ENCODE assay signal across 8 cellular contexts in the genomic region with DNA sequence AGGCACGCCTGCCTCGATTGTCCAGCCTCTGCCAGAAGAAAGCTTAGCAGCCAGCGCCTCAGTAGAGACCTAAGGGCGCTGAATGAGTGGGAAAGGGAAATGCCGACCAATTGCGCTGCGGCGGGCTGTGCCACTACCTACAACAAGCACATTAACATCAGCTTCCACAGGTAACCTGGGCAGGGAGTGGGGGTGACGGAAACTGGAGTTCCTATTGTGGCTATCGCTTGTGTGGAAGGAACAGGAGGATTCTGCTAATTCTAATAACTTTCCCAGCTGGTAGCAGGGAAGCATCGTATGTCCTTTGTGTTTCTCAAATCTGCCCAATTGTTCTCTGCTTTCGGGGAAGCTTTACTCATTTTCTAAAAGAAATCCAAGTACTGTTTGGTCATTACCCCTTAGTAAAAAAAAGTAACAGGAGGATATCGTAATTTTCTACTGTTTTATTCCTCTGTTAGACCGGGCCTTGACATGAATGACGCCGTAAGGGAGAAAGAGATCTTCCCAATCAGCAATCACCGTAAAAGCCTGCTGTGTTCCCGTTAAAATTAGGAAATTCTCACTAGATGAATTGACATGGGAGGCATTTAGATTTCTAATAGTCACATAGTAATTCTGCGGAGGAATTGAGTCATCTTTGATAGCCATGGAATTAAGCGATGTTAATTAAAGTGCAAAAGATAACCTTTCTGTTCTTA. TPM values are rescaled to one million over a fixed set of nuclear protein-coding genes. Genes with fewer than 3 reads are reported as not detected.
A peak's percentile ranks its signal among the peaks of the same experiment; 100 is the strongest.
DNase-seq lines count a peak whose midpoint lies in the region; ATAC-seq lines count a peak whose summit lies in the region.

No MANE protein-coding gene starts in this region.

- H3K9ac ChIP-seq in mesendoderm (ENCODE audit: low read length): peak overlapping the region; percentile 93

- no peak overlapping the region for H2BK120ac ChIP-seq in mesendoderm (ENCODE audit: low read depth, low read length)

- H3K27me3 Mint-ChIP-seq in central memory CD8-positive, alpha-beta T cell: no peaks in the 10 kb centered on the region

- peak overlapping the region; percentile 89 for H3K4me3 ChIP-seq in MG63
- H3K4me3 ChIP-seq in mesendoderm (ENCODE audit: low read length): peak overlapping the region; percentile 86

- peaks cover 31% of the 10 kb centered on the region for H3K36me3 Mint-ChIP-seq in central memory CD8-positive, alpha-beta T cell (ENCODE audit: insufficient read depth)

- H3K18ac ChIP-seq in mesendoderm (ENCODE audit: low read length): peak overlapping the region; percentile 65

- H3K79me2 ChIP-seq in mesendoderm (ENCODE audit: control insufficient read depth, insufficient read depth, low read length): peaks cover 25% of the 10 kb centered on the region

- peak; percentile 39 for DNase-seq in ELR (ENCODE audit: low read depth)
- no peak for DNase-seq in MG63
- DNase-seq in central memory CD8-positive, alpha-beta T cell (ENCODE audit: low spot score in 2 of 2): no peak
- no peak for DNase-seq in mesendoderm
- DNase-seq in mucosa of gallbladder (ENCODE audit: low spot score): no peak
- no peak for DNase-seq in effector CD8-positive, alpha-beta T cell (lab: John Stamatoyannopoulos, UW)

- H3K36me3 ChIP-seq in MG63 (peaks cover 25% of the 10 kb centered on the region), mesendoderm (ENCODE audit: control insufficient read depth, insufficient read depth, low read length) (no peaks in the 10 kb centered on the region)

- H3K4ac ChIP-seq in mesendoderm (ENCODE audit: low read depth, low read length): peak overlapping the region; percentile 22

- peak overlapping the region; percentile 99 for H3K56ac ChIP-seq in mesendoderm (ENCODE audit: low read length)

- peaks cover 43% of the 10 kb centered on the region for H3K4me1 Mint-ChIP-seq in central memory CD8-positive, alpha-beta T cell

- H3K4me1 ChIP-seq in mesendoderm (ENCODE audit: control insufficient read depth, low read depth, low read length): peaks cover 2% of the 10 kb centered on the region

- H4K8ac ChIP-seq in mesendoderm (ENCODE audit: low read depth, low read length): no peak overlapping the region

- peaks cover 2% of the 10 kb centered on the region for H3K79me1 ChIP-seq in mesendoderm (ENCODE audit: low read length)

- ATAC-seq in GM21381 (IDR thresholded peaks at IDR 0.05; ENCODE audit: unreplicated experiment) (peak; percentile 13), HG03097 (IDR thresholded peaks at IDR 0.05; ENCODE audit: low FRiP score, unreplicated experiment) (no peak)
- ATAC-seq in central memory CD8-positive, alpha-beta T cell (replicated peaks; ENCODE audit: extremely low read depth, poor library complexity, severe bottlenecking): peak; percentile 12

- H3K23ac ChIP-seq in mesendoderm (ENCODE audit: low read length): peak overlapping the region; percentile 32

- H3K27me3 ChIP-seq in MG63: no peaks in the 10 kb centered on the region
- no peaks in the 10 kb centered on the region for H3K27me3 ChIP-seq in mesendoderm (ENCODE audit: insufficient read depth, low read length, poor library complexity)

- H2BK15ac ChIP-seq in mesendoderm (replicated peaks; ENCODE audit: low read depth): no peak overlapping the region

- H3K9me3 ChIP-seq in MG63: no peaks in the 10 kb centered on the region

- H3K27ac ChIP-seq in mesendoderm (ENCODE audit: low read depth, low read length): peak overlapping the region; percentile 87

- peak overlapping the region; percentile 20 for H2AK5ac ChIP-seq in mesendoderm (ENCODE audit: low read length)

- WGBS in mesendoderm (ENCODE audit: extremely low coverage, insufficient coverage, low lambda C conversion rate): no CpG with 5 or more reads among the region's 20 CpGs

- H4K5ac ChIP-seq in mesendoderm (ENCODE audit: low read length): peak overlapping the region; percentile 35

- H3K4me3 Mint-ChIP-seq in central memory CD8-positive, alpha-beta T cell: peak overlapping the region; percentile 100

- H3K9me3 Mint-ChIP-seq in central memory CD8-positive, alpha-beta T cell: no peaks in the 10 kb centered on the region

- peak overlapping the region; percentile 100 for H3K27ac Mint-ChIP-seq in central memory CD8-positive, alpha-beta T cell (ENCODE audit: low read depth)

- H2BK5ac ChIP-seq in mesendoderm (ENCODE audit: low read length): peak overlapping the region; percentile 68

- peak overlapping the region; percentile 47 for H3K4me2 ChIP-seq in mesendoderm (ENCODE audit: low read length)

RNA-seq across cellular contexts. Expression of a gene that starts 0.5 kb away (rescaled TPM):
- total RNA-seq in MG63 (2014; rRNA removed; shearing (Covaris generic); ENCODE audit: low replicate concordance): 1.3 and 3.0 TPM in 2 replicates
- 3.6 TPM for polyA plus RNA-seq in mesendoderm (2013, experiment 1 of 2)
- 3.3 TPM for polyA plus RNA-seq in mesendoderm (2013, experiment 2 of 2)
- 5.0 TPM for total RNA-seq in mucosa of gallbladder

RNA-seq across cellular contexts. Expression of a gene that starts 0.9 kb away (rescaled TPM):
- 11.5 and 34.6 TPM in 2 replicates for total RNA-seq in MG63 (2014; rRNA removed; shearing (Covaris generic); ENCODE audit: low replicate concordance)
- 11.0 TPM for polyA plus RNA-seq in mesendoderm (2013, experiment 1 of 2)
- polyA plus RNA-seq in mesendoderm (2013, experiment 2 of 2): 11.4 TPM
- total RNA-seq in mucosa of gallbladder: 36.4 TPM

RNA-seq across cellular contexts. Expression of a gene that starts 21.3 kb away (rescaled TPM):
- total RNA-seq in MG63 (2014; rRNA removed; shearing (Covaris generic); ENCODE audit: low replicate concordance): 30.5 and 47.5 TPM in 2 replicates
- 9.5 TPM for polyA plus RNA-seq in mesendoderm (2013, experiment 1 of 2)
- polyA plus RNA-seq in mesendoderm (2013, experiment 2 of 2): 9.5 TPM
- total RNA-seq in mucosa of gallbladder: 46.0 TPM
